Comparison of ENCODE assay signal across 1 cellular context in the genomic region with DNA sequence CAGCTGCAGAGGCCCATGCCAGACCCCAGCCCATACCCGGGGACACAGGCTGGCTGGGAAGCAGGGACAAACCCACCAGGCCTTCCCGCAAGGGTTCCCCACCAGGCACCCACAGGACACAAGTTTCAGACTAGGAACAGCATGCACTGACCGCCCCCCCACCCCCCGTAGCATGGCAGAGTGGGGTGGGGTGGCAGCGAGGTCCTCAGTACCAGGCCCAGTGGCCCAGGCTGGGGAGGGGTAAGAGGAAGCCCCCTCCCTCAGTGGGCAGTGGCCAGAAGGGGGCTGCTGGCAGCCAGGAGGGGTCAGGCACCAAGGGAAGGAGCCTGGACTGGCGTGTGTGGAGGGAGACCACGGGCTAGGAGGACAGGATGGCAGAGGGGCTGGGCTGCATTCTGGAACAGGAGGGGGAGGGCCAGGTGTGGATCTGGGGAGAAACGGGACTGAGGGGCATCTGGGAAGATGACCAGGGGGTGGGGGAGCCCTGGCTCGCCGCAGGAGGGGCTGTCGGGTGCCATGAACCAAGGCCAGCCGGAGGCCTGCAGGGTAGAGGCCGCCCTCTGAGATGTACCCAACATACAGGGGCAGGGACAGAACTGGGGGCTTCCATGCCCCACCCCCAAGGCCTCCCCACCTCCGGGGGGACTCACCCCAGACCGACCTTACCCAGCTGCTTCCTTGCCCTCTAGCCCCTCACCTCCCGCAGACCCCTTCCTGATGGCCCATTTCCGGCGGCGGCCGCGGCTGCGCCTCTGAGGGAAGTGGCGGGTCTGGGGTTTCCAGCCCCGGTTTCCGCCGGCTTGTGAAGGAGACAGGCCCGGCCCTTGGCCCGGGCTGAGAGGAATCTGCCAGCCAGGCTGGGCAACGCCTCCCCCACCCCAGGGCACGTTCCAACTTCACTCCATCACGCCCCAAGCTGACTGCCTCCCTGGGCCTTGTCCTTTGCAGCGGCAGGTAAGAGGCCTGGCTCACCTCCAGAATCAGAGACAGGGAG.
TF ChIP-seq lines count a peak whose summit lies in the region.

No MANE protein-coding gene starts in this region.

TF ChIP-seq in Ishikawa, 13 proteins besides CTCF, POLR2A, EP300 and RAD21 (continued from another document):
- TF ChIP-seq, protein P1, sequence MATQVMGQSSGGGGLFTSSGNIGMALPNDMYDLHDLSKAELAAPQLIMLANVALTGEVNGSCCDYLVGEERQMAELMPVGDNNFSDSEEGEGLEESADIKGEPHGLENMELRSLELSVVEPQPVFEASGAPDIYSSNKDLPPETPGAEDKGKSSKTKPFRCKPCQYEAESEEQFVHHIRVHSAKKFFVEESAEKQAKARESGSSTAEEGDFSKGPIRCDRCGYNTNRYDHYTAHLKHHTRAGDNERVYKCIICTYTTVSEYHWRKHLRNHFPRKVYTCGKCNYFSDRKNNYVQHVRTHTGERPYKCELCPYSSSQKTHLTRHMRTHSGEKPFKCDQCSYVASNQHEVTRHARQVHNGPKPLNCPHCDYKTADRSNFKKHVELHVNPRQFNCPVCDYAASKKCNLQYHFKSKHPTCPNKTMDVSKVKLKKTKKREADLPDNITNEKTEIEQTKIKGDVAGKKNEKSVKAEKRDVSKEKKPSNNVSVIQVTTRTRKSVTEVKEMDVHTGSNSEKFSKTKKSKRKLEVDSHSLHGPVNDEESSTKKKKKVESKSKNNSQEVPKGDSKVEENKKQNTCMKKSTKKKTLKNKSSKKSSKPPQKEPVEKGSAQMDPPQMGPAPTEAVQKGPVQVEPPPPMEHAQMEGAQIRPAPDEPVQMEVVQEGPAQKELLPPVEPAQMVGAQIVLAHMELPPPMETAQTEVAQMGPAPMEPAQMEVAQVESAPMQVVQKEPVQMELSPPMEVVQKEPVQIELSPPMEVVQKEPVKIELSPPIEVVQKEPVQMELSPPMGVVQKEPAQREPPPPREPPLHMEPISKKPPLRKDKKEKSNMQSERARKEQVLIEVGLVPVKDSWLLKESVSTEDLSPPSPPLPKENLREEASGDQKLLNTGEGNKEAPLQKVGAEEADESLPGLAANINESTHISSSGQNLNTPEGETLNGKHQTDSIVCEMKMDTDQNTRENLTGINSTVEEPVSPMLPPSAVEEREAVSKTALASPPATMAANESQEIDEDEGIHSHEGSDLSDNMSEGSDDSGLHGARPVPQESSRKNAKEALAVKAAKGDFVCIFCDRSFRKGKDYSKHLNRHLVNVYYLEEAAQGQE (IDR thresholded peaks at IDR 0.05; ENCODE audit: low read depth), result no peak
- 0 out of 2 replicates have a peak, but pooled peaks have one; percentile 53 for TF ChIP-seq ZBTB7A (IDR thresholded peaks at IDR 0.05; ENCODE audit: low read depth)
